9 cellular contexts compared by ENCODE assay signal in the genomic region with DNA sequence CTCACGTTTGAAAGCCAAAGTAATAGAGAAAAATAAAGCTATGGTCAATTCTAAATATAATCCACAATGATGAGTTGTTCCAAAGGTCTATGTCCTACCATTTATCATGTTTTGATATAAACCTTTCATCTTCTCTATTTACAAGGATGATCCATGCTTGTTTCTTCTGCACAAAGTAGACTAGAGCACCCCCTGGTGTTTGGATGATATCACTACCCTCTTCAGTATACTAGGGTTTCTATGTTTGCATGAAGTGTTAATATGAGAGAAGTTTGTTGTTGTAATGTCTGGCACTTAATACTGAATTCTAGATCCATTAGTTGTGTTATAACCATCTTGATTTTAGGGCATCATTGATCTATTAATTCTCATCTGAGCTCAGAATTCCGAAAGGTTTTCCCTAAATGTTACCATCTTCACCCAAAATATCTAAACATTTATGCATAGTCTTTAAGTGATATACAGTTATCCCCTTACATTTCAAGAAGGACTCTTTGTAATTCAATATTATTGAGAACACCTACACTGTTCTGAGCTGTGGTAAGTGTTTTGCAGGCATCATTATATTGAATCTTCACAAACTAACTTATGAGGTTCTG. TPM values are rescaled to one million over a fixed set of nuclear protein-coding genes. Genes with fewer than 3 reads are reported as not detected.
A peak's percentile ranks its signal among the peaks of the same experiment; 100 is the strongest.
DNase-seq lines count a peak whose midpoint lies in the region; ATAC-seq and TF ChIP-seq lines count a peak whose summit lies in the region.
"Had no signal": no experiment of that assay in that cellular context is flagged by ENCODE, and none has a peak within 500 bp of the region (broad histone marks: within the 10 kb centered on the region; RNA-seq: fewer than 3 reads in every experiment).

No MANE protein-coding gene starts in this region.

- intact Hi-C loops in PC-3 (cut with micrococcal nuclease): loop anchor here (10.0 kb wide), 1 partner anchor 150 kb away; no protein-coding TSS in a partner anchor

- TF ChIP-seq CTCF in GM06990 (IDR thresholded peaks at IDR 0.05; ENCODE audit: insufficient read depth, low read length, poor library complexity, severe bottlenecking) (peak; percentile 29), PC-3 (conservative IDR thresholded peaks at IDR 0.05; ENCODE audit: low read depth, low read length) (peak; percentile 87)

- POLR2A ChIA-PET in PC-3 (lab: Charles Lee; ENCODE audit: unreplicated experiment): no interaction called here

- H3K9ac ChIP-seq in PC-3 (ENCODE audit: low read length): no peak overlapping the region

- DNase-seq in GM06990 (ENCODE audit: extremely low read depth, insufficient read length) (no peak), HT-29 (ENCODE audit: low spot score) (peak; percentile 57), PC-3 (peak; percentile 76), fibroblast of gingiva (ENCODE audit: low read depth) (peak; percentile 2)
- peak; percentile 5 for DNase-seq in stimulated activated naive CD8-positive, alpha-beta T cell treated with anti-CD3 and anti-CD28 coated beads, Interleukin-15, Interleukin-2, amounts not matched to agents 100 U/mL and 50 U/mL, for 24 hours
- no peak for DNase-seq in stimulated activated naive CD4-positive, alpha-beta T cell (lab: John Stamatoyannopoulos, UW)

- H3K4me1 ChIP-seq in PC-3 (ENCODE audit: insufficient read depth, low read length): no peaks in the 10 kb centered on the region

- peak; percentile 38; the same call in 1 of the 2 replicates for ATAC-seq in PC-3
- no peak for ATAC-seq in stimulated activated naive CD8-positive, alpha-beta T cell treated with anti-CD3 and anti-CD28 coated beads, Interleukin-15, Interleukin-2, amounts not matched to agents 100 U/mL and 50 U/mL, for 24 hours
- no peak for ATAC-seq in HG03135 (IDR thresholded peaks at IDR 0.05; ENCODE audit: unreplicated experiment)
- ATAC-seq in GM18909 (IDR thresholded peaks at IDR 0.05; ENCODE audit: poor library complexity, unreplicated experiment): no peak

- H3K9me2 ChIP-seq in PC-3 (replicated peaks; ENCODE audit: low read length): no peaks in the 10 kb centered on the region

- H3K9me3 ChIP-seq in PC-3 (ENCODE audit: low read length): no peaks in the 10 kb centered on the region

- H2AFZ ChIP-seq in PC-3 (ENCODE audit: low read length): no peak overlapping the region

- no peak overlapping the region for H3K4me2 ChIP-seq in PC-3 (ENCODE audit: low read length)

- H4K20me1 ChIP-seq in PC-3 (ENCODE audit: low read length): no peaks in the 10 kb centered on the region

- H3K27me3 ChIP-seq in GM06990 (replicated peaks; ENCODE audit: control insufficient read depth, insufficient read depth, low read length) (no peaks in the 10 kb centered on the region), PC-3 (ENCODE audit: low read length) (peaks cover 60% of the 10 kb centered on the region)

- H3K27ac ChIP-seq in PC-3 (ENCODE audit: low read length): no peak overlapping the region

- H3K4me3 ChIP-seq in GM06990 (replicated peaks; ENCODE audit: low read depth, low read length): no peak overlapping the region
- H3K4me3 ChIP-seq in PC-3 (ENCODE audit: low read length): no peak overlapping the region

- H3K36me3 ChIP-seq in GM06990 (ENCODE audit: control insufficient read depth, insufficient read depth, low read length): no peaks in the 10 kb centered on the region
- no peaks in the 10 kb centered on the region for H3K36me3 ChIP-seq in PC-3 (ENCODE audit: low read depth, low read length)

- H3K79me2 ChIP-seq in PC-3 (ENCODE audit: low read length): no peaks in the 10 kb centered on the region

- BruUV-seq in PC-3 (replicated peaks; lab: Mats Ljungman, UMichigan): no TSS peak

- H3F3A ChIP-seq in PC-3 (ENCODE audit: low read length, unreplicated experiment): no peaks in the 10 kb centered on the region

- CTCF ChIA-PET in PC-3 (lab: Charles Lee): no interaction called here

RNA-seq across cellular contexts. Expression of gene CLDN8, which starts 21.1 kb away (rescaled TPM):
- not detected in 2 replicates for total RNA-seq in HT-29 (2014; rRNA removed; shearing (Covaris generic))
- 0.46 and 1.5 TPM in 2 replicates for total RNA-seq in PC-3 (2014; rRNA removed)
- total RNA-seq: lung microvascular endothelial cell had no signal

RNA-seq across cellular contexts. Expression of gene CLDN17, which starts 28.2 kb away (rescaled TPM):
- not detected in 2 replicates for total RNA-seq in HT-29 (2014; rRNA removed; shearing (Covaris generic))
- total RNA-seq in PC-3 (2014; rRNA removed): not detected in 2 replicates
- total RNA-seq: lung microvascular endothelial cell had no signal

Comparison
In these comparisons a context has a peak if more than half of its experiments do, and no peak if none do; other contexts are left out.
1. DNase-seq: peak in HT-29 (single experiment), PC-3 (single experiment), fibroblast of gingiva (single experiment) and stimulated activated naive CD8-positive, alpha-beta T cell treated with anti-CD3 and anti-CD28 coated beads, Interleukin-15, Interleukin-2, amounts not matched to agents 100 U/mL and 50 U/mL, for 24 hours (single experiment); none in GM06990 (single experiment) and stimulated activated naive CD4-positive, alpha-beta T cell (0 of 6).